In the genomic region with DNA sequence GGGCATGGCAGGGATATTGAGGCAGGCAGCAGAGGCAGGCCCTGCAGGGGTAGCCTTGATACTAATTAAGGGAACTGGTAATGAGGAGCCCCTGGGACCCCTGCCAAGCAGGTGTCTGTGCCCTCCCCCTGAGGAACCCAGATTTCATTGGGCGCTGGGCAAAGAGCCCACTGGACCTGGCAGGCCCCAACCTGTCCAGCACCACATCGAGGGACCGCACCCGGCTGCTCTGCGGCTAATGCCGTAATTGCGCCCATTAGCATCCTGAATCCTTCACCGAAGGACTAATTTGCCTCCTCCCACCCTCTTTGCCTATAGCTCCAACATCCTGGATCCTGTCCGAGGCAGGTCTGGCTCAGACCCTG, we compare ENCODE assay signal across 13 cellular contexts. TPM values are rescaled to one million over a fixed set of nuclear protein-coding genes. Genes with fewer than 3 reads are reported as not detected.
DNase-seq lines count a peak whose midpoint lies in the region; ATAC-seq, FAIRE-seq and TF ChIP-seq lines count a peak whose summit lies in the region.
"Had no signal": no experiment of that assay in that cellular context is flagged by ENCODE, and none has a peak within 500 bp of the region (broad histone marks: within the 10 kb centered on the region; RNA-seq: fewer than 3 reads in every experiment).

No MANE protein-coding gene starts in this region.

- peak overlapping the region; percentile 88 to 92 for H3K27ac ChIP-seq in ascending aorta
- peak overlapping the region; percentile 57 to 90 for H3K27ac ChIP-seq in kidney (ENCODE audit: low read depth in 2 of 2, low read length in 2 of 2)
- H3K27ac ChIP-seq in substantia nigra (ENCODE audit: low read depth, low read length, poor library complexity, severe bottlenecking), result peak overlapping the region; percentile 65

- no peak for FAIRE-seq in kidney (lab: Jason Lieb, UNC)

- H3K36me3 ChIP-seq in ascending aorta (peaks cover 59 to 69% of the 10 kb centered on the region in 2 donors), kidney (ENCODE audit: control insufficient read depth in 1 of 2, insufficient read depth in 2 of 2, low read length in 2 of 2) (peaks cover 20 to 35% of the 10 kb centered on the region in 2 donors), H7 (replicated peaks; ENCODE audit: control insufficient read depth, insufficient read depth, low read length) (peaks cover 27% of the 10 kb centered on the region)

- no peak for DNase-seq in HFFc6
- DNase-seq in ascending aorta (ENCODE audit: low spot score in 2 of 2), result no peak
- DNase-seq in kidney, result no peak
- DNase-seq in substantia nigra (lab: John Stamatoyannopoulos, UW), result peak in 2 of 49 donors; percentile 47 to 93
- no peak for DNase-seq in stimulated activated CD4-positive, alpha-beta T cell treated with anti-CD3 and anti-CD28 coated beads, Interleukin-12 subunit alpha, Interleukin-12 subunit beta, amount 100 ng/mL, for 4 hours
- no peak for DNase-seq in 8988T
- no peak for DNase-seq in H7
- DNase-seq: CD4-positive, alpha-beta memory T cell; erythroblast; natural killer cell; NCI-H510A; SIG-M5 had no signal

- intact Hi-C loops in ascending aorta (cut with DNase I), result no loop called here
- intact Hi-C loops in kidney (cut with DNase I), result no loop called here

- H3K9me3 Mint-ChIP-seq in HFFc6, result no peaks in the 10 kb centered on the region
- H3K9me3 Mint-ChIP-seq: CD4-positive, alpha-beta memory T cell; natural killer cell had no signal

- no peak overlapping the region for H3K9ac ChIP-seq in kidney (ENCODE audit: low read length in 2 of 2)

- no peak overlapping the region for H3K4me3 ChIP-seq in ascending aorta
- no peak overlapping the region for H3K4me3 ChIP-seq in kidney (ENCODE audit: low read length in 2 of 2)
- no peak overlapping the region for H3K4me3 ChIP-seq in H7 (ENCODE audit: insufficient read depth, low read depth, low read length)

- H3K36me3 Mint-ChIP-seq in HFFc6 (ENCODE audit: low read depth), result peaks cover 21% of the 10 kb centered on the region
- H3K36me3 Mint-ChIP-seq: natural killer cell had no signal

- H3K27me3 ChIP-seq in ascending aorta (no peaks in the 10 kb centered on the region), H7 (ENCODE audit: control insufficient read depth, insufficient read depth, low read length) (no peaks in the 10 kb centered on the region)

- no peaks in the 10 kb centered on the region for H3K9me3 ChIP-seq in ascending aorta
- H3K9me3 ChIP-seq in kidney (ENCODE audit: control insufficient read depth in 1 of 2, low read length in 2 of 2), result no peaks in the 10 kb centered on the region

- H3K27me3 Mint-ChIP-seq in HFFc6 (ENCODE audit: insufficient read depth), result peaks cover 4% of the 10 kb centered on the region; the same call in 1 of the 2 replicates
- H3K27me3 Mint-ChIP-seq: CD4-positive, alpha-beta memory T cell had no signal

- H3K4me1 Mint-ChIP-seq in HFFc6 (ENCODE audit: low read depth), result peaks cover 37% of the 10 kb centered on the region

- H3K4me1 ChIP-seq in ascending aorta (peaks cover 13 to 39% of the 10 kb centered on the region in 2 donors), kidney (ENCODE audit: control insufficient read depth in 1 of 2, insufficient read depth in 1 of 2, low read depth in 1 of 2, low read length in 2 of 2) (peaks cover 3 to 21% of the 10 kb centered on the region in 2 donors)

- TF ChIP-seq CTCF in HFFc6 (IDR thresholded peaks at IDR 0.05) (no peak), ascending aorta (IDR thresholded peaks at IDR 0.05) (no peak), kidney (IDR thresholded peaks at IDR 0.05; ENCODE audit: borderline replicate concordance, extremely low read depth, insufficient read depth) (no peak)

- ATAC-seq in HG03095 (IDR thresholded peaks at IDR 0.05; ENCODE audit: unreplicated experiment), result no peak

- no peak overlapping the region for H3K4me3 Mint-ChIP-seq in HFFc6
- H3K4me3 Mint-ChIP-seq: CD4-positive, alpha-beta memory T cell; natural killer cell had no signal

- peak overlapping the region; percentile 82 for H3K27ac Mint-ChIP-seq in HFFc6

RNA-seq across cellular contexts. Expression of a gene that starts 13.7 kb away (rescaled TPM):
- 10 to 100 TPM; 14.5 to 26.6 (median 24.7) TPM for total RNA-seq in HFFc6 (2021; fragmentation: NEBNext Ultra II Directional; extraction: Animal tissue kit (Norgen Biotek cat#: 25700))
- total RNA-seq in ascending aorta, result 24.2 TPM
- total RNA-seq in kidney, result 96.1 TPM
- polyA plus RNA-seq in kidney (ENCODE audit: insufficient read depth, low read depth, low replicate concordance), result 99.9 TPM
- total RNA-seq in H7 (2014; rRNA removed; shearing (Covaris generic)), result 2.8 and 4.4 TPM in 2 replicates
- polyA plus RNA-seq: CD4-positive, alpha-beta memory T cell had no signal

RNA-seq across cellular contexts. Expression of a gene that starts 19.2 kb away (rescaled TPM):
- 100 to 1,000 TPM; 532 to 617 (median 582) TPM for total RNA-seq in HFFc6 (2021; fragmentation: NEBNext Ultra II Directional; extraction: Animal tissue kit (Norgen Biotek cat#: 25700))
- total RNA-seq in ascending aorta, result 283 TPM
- 245 TPM for total RNA-seq in kidney
- polyA plus RNA-seq in kidney (ENCODE audit: insufficient read depth, low read depth, low replicate concordance), result 141 TPM
- 204 and 246 TPM in 2 replicates for total RNA-seq in H7 (2014; rRNA removed; shearing (Covaris generic))

RNA-seq across cellular contexts. Expression of a gene that starts 23.7 kb away (rescaled TPM):
- under 1 TPM in 2 of 6 experiments, not detected in 4; 0.11 to 0.13 TPM for total RNA-seq in HFFc6 (2021; fragmentation: NEBNext Ultra II Directional; extraction: Animal tissue kit (Norgen Biotek cat#: 25700))
- total RNA-seq in ascending aorta (not detected), kidney (0.22 TPM)
- polyA plus RNA-seq in kidney (ENCODE audit: insufficient read depth, low read depth, low replicate concordance), result 0.62 TPM
- total RNA-seq in H7 (2014; rRNA removed; shearing (Covaris generic)), result 0.07 and 1.2 TPM in 2 replicates
- total RNA-seq: CD4-positive, alpha-beta memory T cell; natural killer cell had no signal

RNA-seq across cellular contexts. Expression of a gene that starts 37.0 kb away (rescaled TPM):
- 100 to 1,000 TPM in 1 of 6 experiments, 10 to 100 TPM in 5; 71.2 to 102 (median 74.6) TPM for total RNA-seq in HFFc6 (2021; fragmentation: NEBNext Ultra II Directional; extraction: Animal tissue kit (Norgen Biotek cat#: 25700))
- total RNA-seq in ascending aorta (231 TPM), kidney (78.1 TPM)
- 54.1 TPM for polyA plus RNA-seq in kidney (ENCODE audit: insufficient read depth, low read depth, low replicate concordance)
- 118 and 146 TPM in 2 replicates for total RNA-seq in H7 (2014; rRNA removed; shearing (Covaris generic))

RNA-seq across cellular contexts. Expression of a gene that starts 44.0 kb away (rescaled TPM):
- 1 to 10 TPM; 4.7 to 8.3 (median 5.8) TPM for total RNA-seq in HFFc6 (2021; fragmentation: NEBNext Ultra II Directional; extraction: Animal tissue kit (Norgen Biotek cat#: 25700))
- total RNA-seq in ascending aorta (not detected), kidney (2.0 TPM)
- 3.2 TPM for polyA plus RNA-seq in kidney (ENCODE audit: insufficient read depth, low read depth, low replicate concordance)
- 3.5 and 5.7 TPM in 2 replicates for total RNA-seq in H7 (2014; rRNA removed; shearing (Covaris generic))
